8 cellular contexts compared by ENCODE assay signal in the genomic region with DNA sequence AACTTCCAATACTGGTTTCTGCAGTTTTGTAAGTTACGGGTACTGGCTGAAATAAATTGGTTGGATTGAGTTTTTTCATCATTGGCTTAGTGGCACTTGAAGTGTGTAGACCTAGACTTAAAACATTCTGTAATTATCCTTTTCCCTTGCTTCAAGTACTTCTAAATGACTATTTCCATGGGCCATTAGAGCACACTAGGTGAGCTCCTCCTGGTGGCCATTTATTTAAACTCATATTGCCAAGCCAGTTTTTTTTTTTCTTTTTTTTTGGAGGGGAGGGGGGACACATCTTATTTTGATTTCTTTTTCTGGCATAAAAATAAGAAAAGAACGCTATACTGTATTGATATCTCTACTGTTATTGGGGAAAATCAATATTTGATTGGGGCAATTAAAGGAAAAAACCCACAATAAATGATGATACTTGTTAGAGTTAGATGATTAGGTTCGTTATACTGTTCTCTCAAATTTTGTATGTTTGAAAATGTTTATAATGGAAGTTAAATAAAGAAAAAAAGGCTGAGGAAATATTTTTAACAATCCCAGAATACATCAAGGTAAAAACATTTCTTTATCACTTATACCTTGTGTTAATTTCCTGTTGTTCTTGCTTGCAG.
DNase-seq lines count a peak whose midpoint lies in the region; FAIRE-seq and TF ChIP-seq lines count a peak whose summit lies in the region.

No MANE protein-coding gene starts in this region.

- no peak for TF ChIP-seq POLR2A in vagina (IDR thresholded peaks at IDR 0.05)

- no peak overlapping the region for H3K4me3 ChIP-seq in vagina

- no peaks in the 10 kb centered on the region for H3K4me1 ChIP-seq in vagina

- H3K27ac ChIP-seq in vagina = no peak overlapping the region

- peak; percentile 7 for DNase-seq in Ammon's horn (ENCODE audit: low spot score)
- peak; percentile 13 for DNase-seq in GM13976 (ENCODE audit: low spot score)
- peak; percentile 35 for DNase-seq in NCI-H2107 treated with DMSO at 0.1 percent for 48 hours (lab: John Stamatoyannopoulos, UW; ENCODE audit: unreplicated experiment)
- DNase-seq in amniotic epithelial cell (ENCODE audit: low read depth) = peak; percentile 62
- no peak for DNase-seq in vagina (ENCODE audit: extremely low spot score in 2 of 2)
- no peak for DNase-seq in islet precursor cell
- no peak for DNase-seq in GDM1 (lab: John Stamatoyannopoulos, UW)

- no peaks in the 10 kb centered on the region for H3K27me3 ChIP-seq in vagina

- in situ Hi-C loops in GM13976 (cut with MboI; ENCODE audit: low sequenced_read_pairs, unreplicated experiment) = no loop called here

- H3K36me3 ChIP-seq in vagina = peaks cover 0 to 3% of the 10 kb centered on the region in 2 donors

- intact Hi-C loops in vagina (cut with DNase I) = no loop called here

- FAIRE-seq in islet of Langerhans (lab: Jason Lieb, UNC) = peak; percentile 69

- H3K9me3 ChIP-seq in vagina = no peaks in the 10 kb centered on the region

- peak; percentile 24 for TF ChIP-seq CTCF in GM13976 (IDR thresholded peaks at IDR 0.05; ENCODE audit: borderline replicate concordance, control extremely low read depth, extremely low read depth, insufficient read depth, missing control alignments)
- TF ChIP-seq CTCF in vagina (IDR thresholded peaks at IDR 0.05) = peak; percentile 10 to 28 (median 23)

Comparison
In these comparisons a context has a peak if more than half of its experiments do, and no peak if none do; other contexts are left out.
1. DNase-seq: peak in Ammon's horn (single experiment), GM13976 (single experiment), NCI-H2107 treated with DMSO at 0.1 percent for 48 hours (single experiment) and amniotic epithelial cell (single experiment); none in vagina (0 of 2), islet precursor cell (single experiment) and GDM1 (single experiment).